Comparison of ENCODE assay signal across 12 cellular contexts in genomic region chr2:137659616-137660015, GRCh38.
A peak's percentile ranks its signal among the peaks of the same experiment; 100 is the strongest.
DNase-seq lines count a peak whose midpoint lies in the region; ATAC-seq and TF ChIP-seq lines count a peak whose summit lies in the region.
"Had no signal": no experiment of that assay in that cellular context is flagged by ENCODE, and none has a peak within 500 bp of the region (broad histone marks: within the 10 kb centered on the region; RNA-seq: fewer than 3 reads in every experiment).

No MANE protein-coding gene starts in this region.

- H3K36me3 Mint-ChIP-seq in brain, result no peaks in the 10 kb centered on the region

- H4K91ac ChIP-seq in trophoblast cell (ENCODE audit: low read depth, low read length), result no peak overlapping the region

- no peak overlapping the region for H4K12ac ChIP-seq in trophoblast cell (ENCODE audit: low read depth, low read length)

- no peak overlapping the region for H3K4ac ChIP-seq in trophoblast cell (ENCODE audit: low read depth, low read length)

- H3K14ac ChIP-seq in trophoblast cell (ENCODE audit: low read length), result no peak overlapping the region

- H3K79me1 ChIP-seq in trophoblast cell (ENCODE audit: low read length), result no peaks in the 10 kb centered on the region

- no peaks in the 10 kb centered on the region for H3K79me2 ChIP-seq in trophoblast cell (ENCODE audit: control insufficient read depth, insufficient read depth, low read length, poor library complexity)
- H3K79me2 ChIP-seq: parathyroid adenoma had no signal

- no peak overlapping the region for H3K4me2 ChIP-seq in trophoblast cell (ENCODE audit: low read length)

- H2BK5ac ChIP-seq in trophoblast cell (ENCODE audit: low read depth, low read length, poor library complexity), result no peak overlapping the region

- no peak overlapping the region for H3K23ac ChIP-seq in trophoblast cell (ENCODE audit: low read length)

- H2AFZ ChIP-seq in trophoblast cell (ENCODE audit: insufficient read depth, low read length, poor library complexity), result no peak overlapping the region
- H2AFZ ChIP-seq: parathyroid adenoma had no signal

- H3K4me1 ChIP-seq in trophoblast cell (ENCODE audit: control insufficient read depth in 1 of 2, insufficient read depth in 2 of 2, low read length in 2 of 2), result no peaks in the 10 kb centered on the region
- H3K4me1 ChIP-seq: parathyroid adenoma, Peyer's patch had no signal

- peak; percentile 57 for DNase-seq in GM03348 (ENCODE audit: low spot score)
- DNase-seq in NCI-H2081 treated with DMSO at 0.1 percent for 48 hours (lab: John Stamatoyannopoulos, UW), result peak; percentile 16
- DNase-seq in trophoblast cell, result peak; percentile 33 to 50
- no peak for DNase-seq in amniotic stem cell (lab: John Stamatoyannopoulos, UW)
- DNase-seq in erythroblast (lab: John Stamatoyannopoulos, UW), result no peak
- DNase-seq: cerebellar nuclear complex, Peyer's patch had no signal

- H2AK5ac ChIP-seq in trophoblast cell (ENCODE audit: low read length), result no peak overlapping the region

- H3K9me3 ChIP-seq in trophoblast cell (ENCODE audit: insufficient read depth, low read depth, low read length), result no peaks in the 10 kb centered on the region
- H3K9me3 ChIP-seq: Peyer's patch had no signal

- no peak overlapping the region for H3K9ac ChIP-seq in trophoblast cell (ENCODE audit: low read length)
- H3K9ac ChIP-seq: parathyroid adenoma had no signal

- no peak overlapping the region for H4K8ac ChIP-seq in trophoblast cell (ENCODE audit: low read depth, low read length)

- H3K4me3 Mint-ChIP-seq in brain, result no peak overlapping the region

- peak; percentile 58 to 61 for TF ChIP-seq CTCF in brain (conservative IDR thresholded peaks at IDR 0.05)

- H3K4me1 Mint-ChIP-seq in brain, result peaks cover 4% of the 10 kb centered on the region

- H3K27me3 ChIP-seq in trophoblast cell (ENCODE audit: insufficient read depth, low read length), result no peaks in the 10 kb centered on the region
- H3K27me3 ChIP-seq: Peyer's patch had no signal

- H3K4me3 ChIP-seq in trophoblast cell (ENCODE audit: low read depth, low read length), result no peak overlapping the region
- H3K4me3 ChIP-seq: Peyer's patch had no signal

- H3K9me3 Mint-ChIP-seq in brain, result peaks cover 0 to 5% (median 0%) of the 10 kb centered on the region in 5 experiments

- no peaks in the 10 kb centered on the region for H3K27me3 Mint-ChIP-seq in brain

- H3K27ac Mint-ChIP-seq in brain, result no peak overlapping the region

- no peak for TF ChIP-seq POLR2A in erythroblast (IDR thresholded peaks at IDR 0.05; ENCODE audit: low read length)

- H3K27ac ChIP-seq in trophoblast cell (ENCODE audit: low read depth, low read length), result no peak overlapping the region
- H3K27ac ChIP-seq: HL-60, parathyroid adenoma, Peyer's patch had no signal

- no peak for ATAC-seq in GM18867 (IDR thresholded peaks at IDR 0.05; ENCODE audit: unreplicated experiment)
- no peak for ATAC-seq in HG03439 (IDR thresholded peaks at IDR 0.05; ENCODE audit: unreplicated experiment)

- H3K36me3 ChIP-seq in trophoblast cell (ENCODE audit: control insufficient read depth in 1 of 2, insufficient read depth in 2 of 2, low read length in 2 of 2), result no peaks in the 10 kb centered on the region
- H3K36me3 ChIP-seq: Peyer's patch had no signal

- H2BK12ac ChIP-seq in trophoblast cell (ENCODE audit: low read length), result no peak overlapping the region

- no peak overlapping the region for H2BK120ac ChIP-seq in trophoblast cell (ENCODE audit: insufficient read depth, low read length, poor library complexity)

- WGBS in trophoblast cell (ENCODE audit: extremely low coverage, insufficient coverage, insufficient read length), result no CpG with 5 or more reads among the region's 5 CpGs

- no peak overlapping the region for H3K18ac ChIP-seq in trophoblast cell (ENCODE audit: low read length)

Comparison
In these comparisons a context has a peak if more than half of its experiments do, and no peak if none do; other contexts are left out.
1. DNase-seq: peak in GM03348 (single experiment), NCI-H2081 treated with DMSO at 0.1 percent for 48 hours (single experiment) and trophoblast cell (2 of 2); none in amniotic stem cell (single experiment) and erythroblast (0 of 2).